In the genomic region with DNA sequence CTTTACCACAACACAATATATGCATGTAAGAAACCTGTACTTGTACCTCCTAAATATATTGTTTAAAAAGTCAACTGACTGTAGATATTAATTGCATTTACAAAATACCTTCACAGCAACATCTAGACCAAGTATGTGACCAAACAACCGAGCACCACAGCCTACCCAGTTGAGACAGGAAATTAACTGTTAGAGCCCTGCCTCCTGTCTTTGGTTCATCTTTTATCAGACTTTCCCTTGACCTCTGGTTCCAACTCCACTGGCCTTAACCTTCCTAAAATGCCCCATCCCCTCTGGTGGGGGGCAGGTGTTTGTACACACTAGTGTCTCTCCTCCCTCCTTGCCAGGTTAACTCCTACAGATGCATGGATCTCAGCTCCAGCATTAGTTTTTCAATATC, we compare ENCODE assay signal across 22 cellular contexts.
"Had no signal": no experiment of that assay in that cellular context is flagged by ENCODE, and none has a peak within 500 bp of the region (broad histone marks: within the 10 kb centered on the region; RNA-seq: fewer than 3 reads in every experiment).

No MANE protein-coding gene starts in this region.

- DNase-seq: activated CD4-positive, alpha-beta T cell treated with anti-CD3 and anti-CD28 coated beads for 1 hour; activated CD4-positive, alpha-beta T cell treated with anti-CD3 and anti-CD28 coated beads, Interleukin-2, amount 50 U/mL, for 4 hours; activated naive CD4-positive, alpha-beta T cell treated with Interleukin-2 at 50 U/mL for 16 hours; amniotic stem cell; cerebellar nuclear complex; cortex of kidney; effector CD4-positive, alpha-beta T cell; islet precursor cell; lower lobe of right lung; mesendoderm; mucosa of descending colon; nephron progenitor cell; occipital lobe; stimulated activated CD4-positive, alpha-beta T cell treated with anti-CD3 and anti-CD28 coated beads, Interleukin-4, amount 100 ng/mL, for 4 hours; T-cell; upper lobe of left lung had no signal

- H3K4me3 ChIP-seq: heart right ventricle, lower lobe of right lung, mucosa of descending colon, suprapubic skin, upper lobe of left lung had no signal

- H3K4me1 Mint-ChIP-seq: T-cell had no signal

- ATAC-seq: mucosa of descending colon, T-cell had no signal

- H3K27ac ChIP-seq: heart right ventricle had no signal

- H3K9me3 ChIP-seq: mucosa of descending colon, suprapubic skin had no signal

- H3K4me1 ChIP-seq: lower lobe of right lung had no signal

- H3K4me3 Mint-ChIP-seq: activated naive CD8-positive, alpha-beta T cell treated with anti-CD3 and anti-CD28 coated beads for 36 hours; nephron progenitor cell; stimulated activated naive CD8-positive, alpha-beta T cell treated with anti-CD3 and anti-CD28 coated beads, Interleukin-15, amount 100 ng/mL, for 72 hours; T-cell; T-helper 2 cell treated with Interferon-gamma antibody and Interleukin-4, amounts not matched to agents 5 μg/mL and 100 μg/mL, for 36 hours had no signal

- H3K36me3 Mint-ChIP-seq: activated naive CD8-positive, alpha-beta T cell treated with anti-CD3 and anti-CD28 coated beads for 36 hours; T-cell had no signal

- H3K27me3 ChIP-seq: heart right ventricle, suprapubic skin, upper lobe of left lung had no signal

- H3K27ac Mint-ChIP-seq: activated naive CD8-positive, alpha-beta T cell treated with anti-CD3 and anti-CD28 coated beads for 36 hours; nephron progenitor cell; progenitor cell of endocrine pancreas; stimulated activated naive CD8-positive, alpha-beta T cell treated with anti-CD3 and anti-CD28 coated beads, Interleukin-15, amount 100 ng/mL, for 72 hours; T-cell; T-helper 2 cell treated with Interferon-gamma antibody and Interleukin-4, amounts not matched to agents 5 μg/mL and 100 μg/mL, for 36 hours had no signal

- H3K36me3 ChIP-seq: heart right ventricle, lower lobe of right lung, suprapubic skin, upper lobe of left lung had no signal
